ENCODE assay signal across 1 cellular context in genomic region chr5:162990856-162991497, GRCh38.
TF ChIP-seq lines count a peak whose summit lies in the region.

No MANE protein-coding gene starts in this region.

TF ChIP-seq in GM12878, 131 proteins besides CTCF, POLR2A, EP300 and RAD21 (continued from another document):
- TF ChIP-seq BHLHE40 (IDR thresholded peaks at IDR 0.05; ENCODE audit: borderline replicate concordance in 1 of 2, low read depth in 2 of 2, low read length in 1 of 2) (peak; percentile 50 to 56; a peak in 3 of 4 replicates), TBL1XR1 (IDR thresholded peaks at IDR 0.05; ENCODE audit: low read depth, low read length) (no peak), TCF7 (IDR thresholded peaks at IDR 0.05; ENCODE audit: borderline replicate concordance) (no peak), RELB (IDR thresholded peaks at IDR 0.05; ENCODE audit: low read depth) (peak; percentile 98), IKZF1 (conservative IDR thresholded peaks at IDR 0.05) (peak; percentile 82), SMARCA5 (IDR thresholded peaks at IDR 0.05) (0 out of 2 replicates have a peak, but pooled peaks have one; percentile 9), IKZF2 (IDR thresholded peaks at IDR 0.05) (peak; percentile 88), ZNF217 (IDR thresholded peaks at IDR 0.05) (peak; percentile 97), CUX1 (IDR thresholded peaks at IDR 0.05; ENCODE audit: insufficient replicate concordance, low read depth, low read length) (peak; percentile 64), NR2F1 (conservative IDR thresholded peaks at IDR 0.05) (peak; percentile 94), ZNF24 (IDR thresholded peaks at IDR 0.05) (peak; percentile 58; the same call in 1 of the 2 replicates), RUNX3 (IDR thresholded peaks at IDR 0.05; ENCODE audit: low read length) (peak; percentile 89), BACH1 (IDR thresholded peaks at IDR 0.05; ENCODE audit: borderline replicate concordance) (peak; percentile 55; the same call in 1 of the 2 replicates), GATAD2B (conservative IDR thresholded peaks at IDR 0.05; ENCODE audit: low read depth) (peak; percentile 60; the same call in 1 of the 2 replicates), BCL11A (IDR thresholded peaks at IDR 0.05; ENCODE audit: low read depth, low read length) (peak; percentile 78)
- TF ChIP-seq, protein P1, sequence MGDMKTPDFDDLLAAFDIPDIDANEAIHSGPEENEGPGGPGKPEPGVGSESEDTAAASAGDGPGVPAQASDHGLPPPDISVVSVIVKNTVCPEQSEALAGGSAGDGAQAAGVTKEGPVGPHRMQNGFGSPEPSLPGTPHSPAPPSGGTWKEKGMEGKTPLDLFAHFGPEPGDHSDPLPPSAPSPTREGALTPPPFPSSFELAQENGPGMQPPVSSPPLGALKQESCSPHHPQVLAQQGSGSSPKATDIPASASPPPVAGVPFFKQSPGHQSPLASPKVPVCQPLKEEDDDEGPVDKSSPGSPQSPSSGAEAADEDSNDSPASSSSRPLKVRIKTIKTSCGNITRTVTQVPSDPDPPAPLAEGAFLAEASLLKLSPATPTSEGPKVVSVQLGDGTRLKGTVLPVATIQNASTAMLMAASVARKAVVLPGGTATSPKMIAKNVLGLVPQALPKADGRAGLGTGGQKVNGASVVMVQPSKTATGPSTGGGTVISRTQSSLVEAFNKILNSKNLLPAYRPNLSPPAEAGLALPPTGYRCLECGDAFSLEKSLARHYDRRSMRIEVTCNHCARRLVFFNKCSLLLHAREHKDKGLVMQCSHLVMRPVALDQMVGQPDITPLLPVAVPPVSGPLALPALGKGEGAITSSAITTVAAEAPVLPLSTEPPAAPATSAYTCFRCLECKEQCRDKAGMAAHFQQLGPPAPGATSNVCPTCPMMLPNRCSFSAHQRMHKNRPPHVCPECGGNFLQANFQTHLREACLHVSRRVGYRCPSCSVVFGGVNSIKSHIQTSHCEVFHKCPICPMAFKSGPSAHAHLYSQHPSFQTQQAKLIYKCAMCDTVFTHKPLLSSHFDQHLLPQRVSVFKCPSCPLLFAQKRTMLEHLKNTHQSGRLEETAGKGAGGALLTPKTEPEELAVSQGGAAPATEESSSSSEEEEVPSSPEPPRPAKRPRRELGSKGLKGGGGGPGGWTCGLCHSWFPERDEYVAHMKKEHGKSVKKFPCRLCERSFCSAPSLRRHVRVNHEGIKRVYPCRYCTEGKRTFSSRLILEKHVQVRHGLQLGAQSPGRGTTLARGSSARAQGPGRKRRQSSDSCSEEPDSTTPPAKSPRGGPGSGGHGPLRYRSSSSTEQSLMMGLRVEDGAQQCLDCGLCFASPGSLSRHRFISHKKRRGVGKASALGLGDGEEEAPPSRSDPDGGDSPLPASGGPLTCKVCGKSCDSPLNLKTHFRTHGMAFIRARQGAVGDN (IDR thresholded peaks at IDR 0.05), result 0 out of 2 replicates have a peak, but pooled peaks have one; percentile 21
- TF ChIP-seq, protein P2, sequence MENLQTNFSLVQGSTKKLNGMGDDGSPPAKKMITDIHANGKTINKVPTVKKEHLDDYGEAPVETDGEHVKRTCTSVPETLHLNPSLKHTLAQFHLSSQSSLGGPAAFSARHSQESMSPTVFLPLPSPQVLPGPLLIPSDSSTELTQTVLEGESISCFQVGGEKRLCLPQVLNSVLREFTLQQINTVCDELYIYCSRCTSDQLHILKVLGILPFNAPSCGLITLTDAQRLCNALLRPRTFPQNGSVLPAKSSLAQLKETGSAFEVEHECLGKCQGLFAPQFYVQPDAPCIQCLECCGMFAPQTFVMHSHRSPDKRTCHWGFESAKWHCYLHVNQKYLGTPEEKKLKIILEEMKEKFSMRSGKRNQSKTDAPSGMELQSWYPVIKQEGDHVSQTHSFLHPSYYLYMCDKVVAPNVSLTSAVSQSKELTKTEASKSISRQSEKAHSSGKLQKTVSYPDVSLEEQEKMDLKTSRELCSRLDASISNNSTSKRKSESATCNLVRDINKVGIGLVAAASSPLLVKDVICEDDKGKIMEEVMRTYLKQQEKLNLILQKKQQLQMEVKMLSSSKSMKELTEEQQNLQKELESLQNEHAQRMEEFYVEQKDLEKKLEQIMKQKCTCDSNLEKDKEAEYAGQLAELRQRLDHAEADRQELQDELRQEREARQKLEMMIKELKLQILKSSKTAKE (IDR thresholded peaks at IDR 0.05; ENCODE audit: low read depth, poor library complexity, severe bottlenecking), result peak; percentile 93
